ENCODE assay signal across 28 cellular contexts in genomic region chr3:195699860-195700259, GRCh38. TPM values are rescaled to one million over a fixed set of nuclear protein-coding genes. Genes with fewer than 3 reads are reported as not detected.
DNase-seq lines count a peak whose midpoint lies in the region; ATAC-seq and TF ChIP-seq lines count a peak whose summit lies in the region.
"Had no signal": no experiment of that assay in that cellular context is flagged by ENCODE, and none has a peak within 500 bp of the region (broad histone marks: within the 10 kb centered on the region; RNA-seq: fewer than 3 reads in every experiment).

No MANE protein-coding gene starts in this region.

- no peaks in the 10 kb centered on the region for H3K9me3 Mint-ChIP-seq in activated naive CD8-positive, alpha-beta T cell (ENCODE audit: low read depth)
- H3K9me3 Mint-ChIP-seq in activated naive CD8-positive, alpha-beta T cell treated with anti-CD3 and anti-CD28 coated beads for 36 hours, result no peaks in the 10 kb centered on the region
- H3K9me3 Mint-ChIP-seq: CD4-positive, CD25-positive, alpha-beta regulatory T cell; neural crest cell; stimulated activated naive CD8-positive, alpha-beta T cell treated with anti-CD3 and anti-CD28 coated beads, Interleukin-15, amount 100 ng/mL, for 72 hours; T-cell had no signal

- H3K9me2 ChIP-seq in MM.1S (replicated peaks; ENCODE audit: insufficient read depth, low read length), result no peaks in the 10 kb centered on the region

- no peaks in the 10 kb centered on the region for H3F3A ChIP-seq in MM.1S (ENCODE audit: insufficient read depth, low read length)

- peak overlapping the region; percentile 2 for H3K27ac Mint-ChIP-seq in activated naive CD8-positive, alpha-beta T cell
- no peak overlapping the region for H3K27ac Mint-ChIP-seq in activated naive CD8-positive, alpha-beta T cell treated with anti-CD3 and anti-CD28 coated beads for 36 hours
- H3K27ac Mint-ChIP-seq: stimulated activated naive CD8-positive, alpha-beta T cell treated with anti-CD3 and anti-CD28 coated beads, Interleukin-15, amount 100 ng/mL, for 72 hours had no signal

- H3K36me3 ChIP-seq in MM.1S (replicated peaks; ENCODE audit: insufficient read depth, low read length), result no peaks in the 10 kb centered on the region
- H3K36me3 ChIP-seq: pancreas had no signal

- H3K4me1 Mint-ChIP-seq in activated naive CD8-positive, alpha-beta T cell (ENCODE audit: low read depth), result no peaks in the 10 kb centered on the region
- H3K4me1 Mint-ChIP-seq in activated naive CD8-positive, alpha-beta T cell treated with anti-CD3 and anti-CD28 coated beads for 36 hours, result peaks cover 2% of the 10 kb centered on the region
- H3K4me1 Mint-ChIP-seq: stimulated activated naive CD8-positive, alpha-beta T cell treated with anti-CD3 and anti-CD28 coated beads, Interleukin-15, amount 100 ng/mL, for 72 hours had no signal

- H3K79me2 ChIP-seq in MM.1S (ENCODE audit: low read length), result no peaks in the 10 kb centered on the region

- intact Hi-C loops in sciatic nerve (cut with DNase I), result no loop called here

- H3K4me1 ChIP-seq in MM.1S (ENCODE audit: low read length), result no peaks in the 10 kb centered on the region
- H3K4me1 ChIP-seq: pancreas had no signal

- H3K36me3 Mint-ChIP-seq in activated naive CD8-positive, alpha-beta T cell, result peaks cover 14% of the 10 kb centered on the region
- H3K36me3 Mint-ChIP-seq in activated naive CD8-positive, alpha-beta T cell treated with anti-CD3 and anti-CD28 coated beads for 36 hours, result peaks cover 19% of the 10 kb centered on the region

- peak; percentile 3 for ATAC-seq in sciatic nerve
- ATAC-seq: gastroesophageal sphincter; stimulated activated naive CD8-positive, alpha-beta T cell treated with anti-CD3 and anti-CD28 coated beads, Interleukin-15, amount 100 ng/mL, for 72 hours; T-cell had no signal

- no peaks in the 10 kb centered on the region for H3K9me3 ChIP-seq in MM.1S (replicated peaks; ENCODE audit: insufficient read depth, low read length)
- H3K9me3 ChIP-seq: gastroesophageal sphincter, pancreas, thoracic aorta had no signal

- no peak for DNase-seq in activated naive CD8-positive, alpha-beta T cell treated with anti-CD3 and anti-CD28 coated beads for 36 hours
- peak; percentile 15 for DNase-seq in MM.1S
- DNase-seq in ecto neural progenitor cell (ENCODE audit: low spot score), result peak; percentile 32
- DNase-seq in sciatic nerve (ENCODE audit: low spot score), result no peak
- DNase-seq in NCI-H187 treated with DMSO at 0.1 percent for 48 hours (lab: John Stamatoyannopoulos, UW), result no peak
- no peak for DNase-seq in stimulated activated CD4-positive, alpha-beta T cell treated with anti-CD3 and anti-CD28 coated beads, Interleukin-1b, Interleukin-23, amount 100 ng/mL, for 48 hours
- DNase-seq in NCI-H128 (lab: John Stamatoyannopoulos, UW; ENCODE audit: unreplicated experiment), result no peak
- DNase-seq: activated CD4-positive, alpha-beta T cell treated with anti-CD3 and anti-CD28 coated beads for 48 hours; activated CD8-positive, alpha-beta memory T cell treated with anti-CD3 and anti-CD28 coated beads for 24 hours; activated naive CD4-positive, alpha-beta T cell; activated T-cell treated with anti-CD3 and anti-CD28 coated beads, Interleukin-2, amount 50 U/mL, for 1 hour; CD4-positive, CD25-positive, alpha-beta regulatory T cell; cerebellar nuclear complex; HCEC 1CT; NCI-H1436; NCI-H2107; pancreas; RPMI8226; stimulated activated naive CD8-positive, alpha-beta T cell treated with anti-CD3 and anti-CD28 coated beads, Interleukin-15, amount 100 ng/mL, for 72 hours; T-cell had no signal

- H3K4me3 Mint-ChIP-seq in activated naive CD8-positive, alpha-beta T cell, result no peak overlapping the region
- H3K4me3 Mint-ChIP-seq in activated naive CD8-positive, alpha-beta T cell treated with anti-CD3 and anti-CD28 coated beads for 36 hours, result no peak overlapping the region
- H3K4me3 Mint-ChIP-seq: CD4-positive, CD25-positive, alpha-beta regulatory T cell; neural crest cell; stimulated activated naive CD8-positive, alpha-beta T cell treated with anti-CD3 and anti-CD28 coated beads, Interleukin-15, amount 100 ng/mL, for 72 hours; T-cell had no signal

- no peaks in the 10 kb centered on the region for H3K27me3 Mint-ChIP-seq in activated naive CD8-positive, alpha-beta T cell
- H3K27me3 Mint-ChIP-seq in activated naive CD8-positive, alpha-beta T cell treated with anti-CD3 and anti-CD28 coated beads for 36 hours, result no peaks in the 10 kb centered on the region
- H3K27me3 Mint-ChIP-seq: CD4-positive, CD25-positive, alpha-beta regulatory T cell; stimulated activated naive CD8-positive, alpha-beta T cell treated with anti-CD3 and anti-CD28 coated beads, Interleukin-15, amount 100 ng/mL, for 72 hours; T-cell had no signal

- no peak for TF ChIP-seq CTCF in MM.1S (IDR thresholded peaks at IDR 0.05; ENCODE audit: low read length)

- no peak overlapping the region for H3K9ac ChIP-seq in MM.1S (ENCODE audit: low read length)
- H3K9ac ChIP-seq: KMS-11 had no signal

- no peak overlapping the region for H3K4me2 ChIP-seq in MM.1S (ENCODE audit: low read depth, low read length)
- H3K4me2 ChIP-seq: KMS-11 had no signal

- no peak overlapping the region for H3K4me3 ChIP-seq in MM.1S (ENCODE audit: low read length)
- H3K4me3 ChIP-seq: gastroesophageal sphincter, pancreas, skin epidermis, thoracic aorta had no signal

- H4K20me1 ChIP-seq in MM.1S (ENCODE audit: insufficient read depth, low read length), result no peaks in the 10 kb centered on the region

- no peak overlapping the region for H3K27ac ChIP-seq in MM.1S (ENCODE audit: low read length)
- H3K27ac ChIP-seq: gastroesophageal sphincter, HL-60, KMS-11, pancreas, skin epidermis, thoracic aorta had no signal

- no peaks in the 10 kb centered on the region for H3K27me3 ChIP-seq in MM.1S (replicated peaks; ENCODE audit: insufficient read depth, low read length)
- H3K27me3 ChIP-seq: gastroesophageal sphincter, pancreas had no signal

- no peak overlapping the region for H2AFZ ChIP-seq in MM.1S (ENCODE audit: low read length)

RNA-seq across cellular contexts. Expression of gene MUC20, which starts 20.9 kb away (rescaled TPM):
- total RNA-seq in activated naive CD8-positive, alpha-beta T cell treated with anti-CD3 and anti-CD28 coated beads for 36 hours, result under 1 TPM; 0.26 to 0.29 TPM
- 28.7 TPM for total RNA-seq in sciatic nerve
- total RNA-seq: dermis microvascular lymphatic vessel endothelial cell had no signal

Comparison
In these comparisons a context has a peak if more than half of its experiments do, and no peak if none do; other contexts are left out.
1. DNase-seq: peak in MM.1S (single experiment) and ecto neural progenitor cell (single experiment); none in activated naive CD8-positive, alpha-beta T cell treated with anti-CD3 and anti-CD28 coated beads for 36 hours (single experiment), sciatic nerve (single experiment), NCI-H187 treated with DMSO at 0.1 percent for 48 hours (single experiment), stimulated activated CD4-positive, alpha-beta T cell treated with anti-CD3 and anti-CD28 coated beads, Interleukin-1b, Interleukin-23, amount 100 ng/mL, for 48 hours (single experiment) and NCI-H128 (single experiment).
2. RNA of gene MUC20, which starts 20.9 kb away (total RNA-seq): 28.7 TPM in sciatic nerve (single experiment); 0.26 to 0.29 TPM in activated naive CD8-positive, alpha-beta T cell treated with anti-CD3 and anti-CD28 coated beads for 36 hours; every median in the first group is over 10 times any median in the second.